Comparison of ENCODE assay signal across 19 cellular contexts in the genomic region with DNA sequence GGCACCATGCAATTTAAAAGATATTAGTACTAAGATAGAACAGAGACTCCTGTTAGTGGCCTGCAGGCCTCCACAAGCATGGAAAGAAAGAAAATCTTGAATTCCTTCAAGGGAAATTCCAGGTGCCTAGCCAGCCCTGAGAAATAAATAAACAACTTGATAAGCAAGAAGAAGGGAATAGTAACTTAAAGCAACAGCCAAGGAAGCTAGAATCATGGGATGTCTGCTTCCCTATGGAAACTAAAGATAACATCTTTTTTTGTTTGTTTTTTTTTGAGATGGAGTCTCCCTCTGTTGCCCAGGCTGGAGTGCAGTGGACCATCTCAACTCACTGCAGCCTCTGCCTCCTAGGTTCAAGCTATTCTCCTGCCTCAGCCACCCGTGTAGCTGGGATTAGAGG.
"Had no signal": no experiment of that assay in that cellular context is flagged by ENCODE, and none has a peak within 500 bp of the region (broad histone marks: within the 10 kb centered on the region; RNA-seq: fewer than 3 reads in every experiment).

No MANE protein-coding gene starts in this region.

- DNase-seq: activated CD4-positive, alpha-beta memory T cell treated with anti-CD3 and anti-CD28 coated beads, Interleukin-2, amount 10 ng/mL, durations not matched to agents 7 days and 5 days; activated CD4-positive, alpha-beta T cell treated with anti-CD3 and anti-CD28 coated beads for 4 hours; activated CD8-positive, alpha-beta memory T cell treated with anti-CD3 and anti-CD28 coated beads, Interleukin-2, amount 10 ng/mL, durations not matched to agents 7 days and 5 days; activated naive CD4-positive, alpha-beta T cell; activated naive CD8-positive, alpha-beta T cell treated with anti-CD3 and anti-CD28 coated beads for 36 hours; amygdala; caudate nucleus; erythroblast; foreskin melanocyte; hypothalamus; kidney; mesendoderm; nucleus accumbens; spleen; stimulated activated naive CD4-positive, alpha-beta T cell; SW 1271 had no signal

- H3K4me3 Mint-ChIP-seq: activated CD4-positive, alpha-beta memory T cell treated with anti-CD3 and anti-CD28 coated beads, Interleukin-2, amount 10 ng/mL, durations not matched to agents 7 days and 5 days; activated CD8-positive, alpha-beta memory T cell treated with anti-CD3 and anti-CD28 coated beads, Interleukin-2, amount 10 ng/mL, durations not matched to agents 7 days and 5 days; activated naive CD8-positive, alpha-beta T cell treated with anti-CD3 and anti-CD28 coated beads for 36 hours; brain; natural killer cell treated with Interleukin-12 subunit alpha and Interleukin-12 subunit beta and Interleukin-15 and Interleukin-18, amount 100 ng/mL, for 72 hours; WTC11 had no signal

- H3K27me3 Mint-ChIP-seq: activated CD4-positive, alpha-beta memory T cell treated with anti-CD3 and anti-CD28 coated beads, Interleukin-2, amount 10 ng/mL, durations not matched to agents 7 days and 5 days; activated naive CD8-positive, alpha-beta T cell treated with anti-CD3 and anti-CD28 coated beads for 36 hours; brain had no signal

- H3K36me3 ChIP-seq: spleen had no signal

- H3K36me3 Mint-ChIP-seq: activated CD8-positive, alpha-beta memory T cell treated with anti-CD3 and anti-CD28 coated beads, Interleukin-2, amount 10 ng/mL, durations not matched to agents 7 days and 5 days; brain; natural killer cell treated with Interleukin-12 subunit alpha and Interleukin-12 subunit beta and Interleukin-15 and Interleukin-18, amount 100 ng/mL, for 72 hours had no signal

- H3K4me1 ChIP-seq: spleen had no signal

- ATAC-seq: activated CD8-positive, alpha-beta memory T cell treated with anti-CD3 and anti-CD28 coated beads, Interleukin-2, amount 10 ng/mL, durations not matched to agents 7 days and 5 days; natural killer cell treated with Interleukin-12 subunit alpha and Interleukin-12 subunit beta and Interleukin-15 and Interleukin-18, amount 100 ng/mL, for 72 hours; WTC11 had no signal

- H3K27ac ChIP-seq: spleen had no signal

- H3K4me1 Mint-ChIP-seq: activated CD4-positive, alpha-beta memory T cell treated with anti-CD3 and anti-CD28 coated beads, Interleukin-2, amount 10 ng/mL, durations not matched to agents 7 days and 5 days; activated CD8-positive, alpha-beta memory T cell treated with anti-CD3 and anti-CD28 coated beads, Interleukin-2, amount 10 ng/mL, durations not matched to agents 7 days and 5 days; activated naive CD8-positive, alpha-beta T cell treated with anti-CD3 and anti-CD28 coated beads for 36 hours had no signal

- H3K27ac Mint-ChIP-seq: activated CD4-positive, alpha-beta memory T cell treated with anti-CD3 and anti-CD28 coated beads, Interleukin-2, amount 10 ng/mL, durations not matched to agents 7 days and 5 days; activated CD8-positive, alpha-beta memory T cell treated with anti-CD3 and anti-CD28 coated beads, Interleukin-2, amount 10 ng/mL, durations not matched to agents 7 days and 5 days; activated naive CD8-positive, alpha-beta T cell treated with anti-CD3 and anti-CD28 coated beads for 36 hours; brain; natural killer cell treated with Interleukin-12 subunit alpha and Interleukin-12 subunit beta and Interleukin-15 and Interleukin-18, amount 100 ng/mL, for 72 hours; WTC11 had no signal

- H3K4me3 ChIP-seq: spleen had no signal
